Comparison of ENCODE assay signal across 15 cellular contexts in genomic region chr4:143344774-143345173, GRCh38. TPM values are rescaled to one million over a fixed set of nuclear protein-coding genes. Genes with fewer than 3 reads are reported as not detected.
DNase-seq lines count a peak whose midpoint lies in the region; ATAC-seq, FAIRE-seq and TF ChIP-seq lines count a peak whose summit lies in the region.
"Had no signal": no experiment of that assay in that cellular context is flagged by ENCODE, and none has a peak within 500 bp of the region (broad histone marks: within the 10 kb centered on the region; RNA-seq: fewer than 3 reads in every experiment).

No MANE protein-coding gene starts in this region.

- TF ChIP-seq CTCF in endothelial cell of umbilical vein (IDR thresholded peaks at IDR 0.05; ENCODE audit: extremely low read depth in 1 of 2, insufficient read depth in 1 of 2, low read depth in 1 of 2, low read length in 2 of 2) (no peak), mesothelial cell of epicardium (IDR thresholded peaks at IDR 0.05; ENCODE audit: unreplicated experiment) (no peak), transverse colon (IDR thresholded peaks at IDR 0.05) (no peak)

- H3K27ac ChIP-seq in endothelial cell of umbilical vein (ENCODE audit: insufficient read depth, low read depth, low read length) (no peak overlapping the region), transverse colon (peak overlapping the region; percentile 35 to 52 (median 38))

- peaks cover 46% of the 10 kb centered on the region for H3K4me1 Mint-ChIP-seq in mesothelial cell of epicardium

- WGBS in transverse colon (ENCODE audit: low coverage in 1 of 2), 2 donors, result 58 to 65% methylated on average over 4 of the region's 4 CpGs

- FAIRE-seq in endothelial cell of umbilical vein (lab: Jason Lieb, UNC), result no peak
- FAIRE-seq: urothelium cell line had no signal

- H3K4me3 ChIP-seq in adipocyte (ENCODE audit: low read length), result no peak overlapping the region
- H3K4me3 ChIP-seq in endothelial cell of umbilical vein (replicated peaks in 1 of 3; ENCODE audit: insufficient read depth in 1 of 3, low read depth in 1 of 3, low read length in 3 of 3), result no peak overlapping the region
- no peak overlapping the region for H3K4me3 ChIP-seq in transverse colon

- H3K36me3 Mint-ChIP-seq in mesothelial cell of epicardium, result peaks cover 2% of the 10 kb centered on the region

- H2AFZ ChIP-seq in endothelial cell of umbilical vein (ENCODE audit: low read depth, low read length), result no peak overlapping the region

- BruUV-seq in endothelial cell of umbilical vein (replicated peaks; lab: Mats Ljungman, UMichigan), result no TSS peak

- no peaks in the 10 kb centered on the region for H3K79me2 ChIP-seq in endothelial cell of umbilical vein (ENCODE audit: control insufficient read depth, insufficient read depth, low read length)

- no peaks in the 10 kb centered on the region for H4K20me1 ChIP-seq in endothelial cell of umbilical vein (replicated peaks; ENCODE audit: control insufficient read depth, extremely low read depth, insufficient read depth, low read length)

- no peak for TF ChIP-seq POLR2A in endothelial cell of umbilical vein (IDR thresholded peaks at IDR 0.05; ENCODE audit: low read depth, low read length)
- no peak for TF ChIP-seq POLR2A in transverse colon (IDR thresholded peaks at IDR 0.05)

- peak; percentile 58 for DNase-seq in adipocyte (ENCODE audit: low read depth)
- peak; percentile 46 for DNase-seq in endothelial cell of umbilical vein (ENCODE audit: low read depth, low spot score)
- no peak for DNase-seq in mesothelial cell of epicardium (ENCODE audit: low spot score in 2 of 2, unreplicated experiment in 2 of 2)
- DNase-seq in transverse colon, result no peak
- no peak for DNase-seq in NAMALWA (ENCODE audit: low spot score)
- DNase-seq: activated naive CD4-positive, alpha-beta T cell treated with anti-CD3 and anti-CD28 coated beads, Interleukin-2, amount 50 U/mL, for 16 hours; DMS79; NCI-H187 treated with DMSO at 0.1 percent for 48 hours; NCI-H510A treated with DMSO at 0.1 percent for 48 hours; nephron progenitor cell; stimulated activated CD4-positive, alpha-beta T cell treated with anti-CD3 and anti-CD28 coated beads, Interleukin-2, amount 100 ng/mL, for 48 hours; T-helper 1 cell had no signal

- H3K9me1 ChIP-seq in endothelial cell of umbilical vein (replicated peaks; ENCODE audit: control insufficient read depth, extremely low read depth, insufficient read depth, low read length), result no peaks in the 10 kb centered on the region

- H3K36me3 ChIP-seq in adipocyte (ENCODE audit: control insufficient read depth, insufficient read depth, low read length, severe bottlenecking) (no peaks in the 10 kb centered on the region), endothelial cell of umbilical vein (ENCODE audit: control insufficient read depth in 2 of 2, extremely low read depth in 1 of 2, insufficient read depth in 2 of 2, low read length in 2 of 2) (no peaks in the 10 kb centered on the region), transverse colon (no peaks in the 10 kb centered on the region)

- no peak for TF ChIP-seq EP300 in transverse colon (IDR thresholded peaks at IDR 0.05; ENCODE audit: low read depth)

- no peaks in the 10 kb centered on the region for H3K27me3 Mint-ChIP-seq in mesothelial cell of epicardium (ENCODE audit: low read depth)

- ATAC-seq in HG03175 (IDR thresholded peaks at IDR 0.05; ENCODE audit: unreplicated experiment) (no peak), GM21360 (IDR thresholded peaks at IDR 0.05; ENCODE audit: unreplicated experiment) (no peak)

- no peak overlapping the region for H3K9ac ChIP-seq in adipocyte (ENCODE audit: low read length)
- H3K9ac ChIP-seq in endothelial cell of umbilical vein (replicated peaks; ENCODE audit: extremely low read depth, insufficient read depth, low read length), result no peak overlapping the region

- H3K4me1 ChIP-seq in adipocyte (ENCODE audit: control insufficient read depth, insufficient read depth, low read length) (peaks cover 17% of the 10 kb centered on the region), endothelial cell of umbilical vein (ENCODE audit: control insufficient read depth, extremely low read depth, insufficient read depth, low read length) (no peaks in the 10 kb centered on the region), transverse colon (peaks cover 22 to 47% (median 38%) of the 10 kb centered on the region in 4 donors)

- no peaks in the 10 kb centered on the region for H3K9me3 ChIP-seq in adipocyte (ENCODE audit: control insufficient read depth, low read length)
- H3K9me3 ChIP-seq in endothelial cell of umbilical vein (replicated peaks; ENCODE audit: control insufficient read depth, insufficient read depth, low read length), result no peaks in the 10 kb centered on the region
- H3K9me3 ChIP-seq in transverse colon, result no peaks in the 10 kb centered on the region

- no peak overlapping the region for H3K4me3 Mint-ChIP-seq in mesothelial cell of epicardium
- H3K4me3 Mint-ChIP-seq: nephron progenitor cell had no signal

- in situ Hi-C loops in transverse colon (cut with MboI; ENCODE audit: low pct_ligation_motif_present in 1 of 4, low pct_unique_long_range_greater_than_20kb in 1 of 4, low sequenced_read_pairs in 3 of 4), result no loop called here

- H3K27me3 ChIP-seq in adipocyte (replicated peaks; ENCODE audit: control insufficient read depth, insufficient read depth, low read length), result no peaks in the 10 kb centered on the region
- H3K27me3 ChIP-seq in endothelial cell of umbilical vein (ENCODE audit: control insufficient read depth in 2 of 2, insufficient read depth in 2 of 2, low read length in 2 of 2), result no peaks in the 10 kb centered on the region
- H3K27me3 ChIP-seq in transverse colon, result no peaks in the 10 kb centered on the region

- CTCF ChIA-PET in endothelial cell of umbilical vein (lab: Charles Lee), result interaction anchor here (1.1 kb wide), 1 partner anchor 8 kb away, joined by 7 read pairs; the partner anchor contains the start of gene GAB1

- dilution Hi-C loops in endothelial cell of umbilical vein (cut with MboI; ENCODE audit: extremely low pct_ligation_motif_present, low sequenced_read_pairs), result no loop called here

- peak overlapping the region; percentile 74 for H3K27ac Mint-ChIP-seq in mesothelial cell of epicardium
- H3K27ac Mint-ChIP-seq: nephron progenitor cell had no signal

- no peaks in the 10 kb centered on the region for H3K9me3 Mint-ChIP-seq in mesothelial cell of epicardium
- H3K9me3 Mint-ChIP-seq: nephron progenitor cell had no signal

- intact Hi-C loops in endothelial cell of umbilical vein (cut with micrococcal nuclease) (no loop called here), transverse colon (cut with DNase I; ENCODE audit: low total_unique reads) (loop anchor here (10.0 kb wide), 1 partner anchor 430 kb away; no protein-coding TSS in a partner anchor)

- POLR2A ChIA-PET in endothelial cell of umbilical vein (lab: Charles Lee), result no interaction called here

- no peak overlapping the region for H3K4me2 ChIP-seq in endothelial cell of umbilical vein (ENCODE audit: insufficient read depth, low read length)

TF ChIP-seq in endothelial cell of umbilical vein, 7 proteins besides CTCF, POLR2A, EP300 and RAD21:
- TF ChIP-seq POLR2AphosphoS5 (IDR thresholded peaks at IDR 0.05; ENCODE audit: insufficient read depth, low read depth, low read length) (no peak), FOS (IDR thresholded peaks at IDR 0.05; ENCODE audit: borderline replicate concordance, insufficient read depth, low read length) (no peak), MAX (IDR thresholded peaks at IDR 0.05; ENCODE audit: insufficient read depth, insufficient read length) (no peak), JUN (IDR thresholded peaks at IDR 0.05; ENCODE audit: borderline replicate concordance, insufficient read depth, insufficient read length, low read depth) (no peak), EZH2 (IDR thresholded peaks at IDR 0.05; ENCODE audit: borderline replicate concordance, low read depth, low read length, severe bottlenecking) (no peak), GATA2 (IDR thresholded peaks at IDR 0.05; ENCODE audit: insufficient read depth, insufficient read length, low read depth, low read length) (no peak)

RNA-seq across cellular contexts. Expression of gene GAB1, which starts 8.1 kb away (rescaled TPM):
- 37.7 and 41.8 TPM in 2 replicates for total RNA-seq in endothelial cell of umbilical vein
- polyA plus RNA-seq in endothelial cell of umbilical vein, result 8.3 and 9.3 TPM in 2 replicates
- polyA plus RNA-seq in endothelial cell of umbilical vein (2011; cell fraction: cytosol; rRNA removed), result 5.1 and 5.7 TPM in 2 replicates
- 21.7 and 22.7 TPM in 2 replicates for polyA plus RNA-seq in endothelial cell of umbilical vein (2011; cell fraction: nucleus; rRNA removed)
- 6.0 and 6.6 TPM in 2 replicates for polyA plus RNA-seq in endothelial cell of umbilical vein (2012)
- 26.5 and 35.4 TPM in 2 replicates for polyA minus RNA-seq in endothelial cell of umbilical vein
- polyA minus RNA-seq in endothelial cell of umbilical vein (2011; cell fraction: cytosol; rRNA and poly(A)+ RNA removed), result 1.7 TPM
- polyA minus RNA-seq in endothelial cell of umbilical vein (2011; cell fraction: nucleus; rRNA and poly(A)+ RNA removed), result 99.1 and 132 TPM in 2 replicates
- total RNA-seq in mesothelial cell of epicardium, result 44.6 to 45.9 TPM (median 45.0 TPM) in 3 replicates
- total RNA-seq in transverse colon, result 10 to 100 TPM; 33.0 to 72.7 (median 62.2) TPM

Comparison
In these comparisons a context has a peak if more than half of its experiments do, and no peak if none do; other contexts are left out.
1. DNase-seq: peak in adipocyte (single experiment) and endothelial cell of umbilical vein (single experiment); none in mesothelial cell of epicardium (0 of 2), transverse colon (single experiment) and NAMALWA (single experiment).